ENCODE assay signal across 8 cellular contexts in genomic region chr5:1003296-1003937, GRCh38. TPM values are rescaled to one million over a fixed set of nuclear protein-coding genes. Genes with fewer than 3 reads are reported as not detected.
A peak's percentile ranks its signal among the peaks of the same experiment; 100 is the strongest.
DNase-seq lines count a peak whose midpoint lies in the region; ATAC-seq lines count a peak whose summit lies in the region.

No MANE protein-coding gene starts in this region.

- no peak overlapping the region for H3K27ac Mint-ChIP-seq in activated CD8-positive, alpha-beta T cell treated with anti-CD3 and anti-CD28 coated beads, Interleukin-2, amount 10 ng/mL, durations not matched to agents 7 days and 5 days
- H3K27ac Mint-ChIP-seq in memory B cell: no peak overlapping the region

- CTCF ChIA-PET in activated CD8-positive, alpha-beta T cell treated with anti-CD3 and anti-CD28 coated beads, Interleukin-2, amount 10 ng/mL, durations not matched to agents 7 days and 5 days (lab: Charles Lee): no interaction called here

- peaks cover 22% of the 10 kb centered on the region for H3K4me1 Mint-ChIP-seq in activated CD8-positive, alpha-beta T cell treated with anti-CD3 and anti-CD28 coated beads, Interleukin-2, amount 10 ng/mL, durations not matched to agents 7 days and 5 days (ENCODE audit: low read depth)
- peaks cover 10% of the 10 kb centered on the region for H3K4me1 Mint-ChIP-seq in memory B cell

- POLR2A ChIA-PET in activated CD8-positive, alpha-beta T cell treated with anti-CD3 and anti-CD28 coated beads, Interleukin-2, amount 10 ng/mL, durations not matched to agents 7 days and 5 days (lab: Charles Lee): no interaction called here

- H3K27me3 Mint-ChIP-seq in activated CD8-positive, alpha-beta T cell treated with anti-CD3 and anti-CD28 coated beads, Interleukin-2, amount 10 ng/mL, durations not matched to agents 7 days and 5 days (ENCODE audit: low read depth): peaks cover 49% of the 10 kb centered on the region
- H3K27me3 Mint-ChIP-seq in memory B cell: peaks cover 24% of the 10 kb centered on the region

- H3K4me3 Mint-ChIP-seq in activated CD8-positive, alpha-beta T cell treated with anti-CD3 and anti-CD28 coated beads, Interleukin-2, amount 10 ng/mL, durations not matched to agents 7 days and 5 days: peak overlapping the region; percentile 18
- H3K4me3 Mint-ChIP-seq in memory B cell: peak overlapping the region; percentile 43

- DNase-seq in COR-L47 (lab: John Stamatoyannopoulos, UW) (peak; percentile 92), NCI-H1436 (lab: John Stamatoyannopoulos, UW) (peak; percentile 83), memory B cell (ENCODE audit: low spot score in 2 of 2) (peak in 1 of 2 donors; percentile 8), NCI-H526 treated with DMSO at 0.1 percent for 48 hours (lab: John Stamatoyannopoulos, UW) (no peak), SK-N-DZ (ENCODE audit: low spot score) (no peak)
- peak; percentile 24 for DNase-seq in activated CD8-positive, alpha-beta T cell treated with anti-CD3 and anti-CD28 coated beads, Interleukin-2, amount 10 ng/mL, durations not matched to agents 7 days and 5 days

- no peaks in the 10 kb centered on the region for H3K36me3 Mint-ChIP-seq in activated CD8-positive, alpha-beta T cell treated with anti-CD3 and anti-CD28 coated beads, Interleukin-2, amount 10 ng/mL, durations not matched to agents 7 days and 5 days (ENCODE audit: low read depth)
- no peaks in the 10 kb centered on the region for H3K36me3 Mint-ChIP-seq in memory B cell

- ATAC-seq in activated CD8-positive, alpha-beta T cell treated with anti-CD3 and anti-CD28 coated beads, Interleukin-2, amount 10 ng/mL, durations not matched to agents 7 days and 5 days: no peak
- ATAC-seq in memory B cell (ENCODE audit: low read depth) (no peak), GM18867 (IDR thresholded peaks at IDR 0.05; ENCODE audit: unreplicated experiment) (no peak), HG03097 (IDR thresholded peaks at IDR 0.05; ENCODE audit: low FRiP score, unreplicated experiment) (no peak)

- no peaks in the 10 kb centered on the region for H3K9me3 Mint-ChIP-seq in activated CD8-positive, alpha-beta T cell treated with anti-CD3 and anti-CD28 coated beads, Interleukin-2, amount 10 ng/mL, durations not matched to agents 7 days and 5 days (ENCODE audit: insufficient read depth)
- no peaks in the 10 kb centered on the region for H3K9me3 Mint-ChIP-seq in memory B cell

RNA-seq across cellular contexts. Expression of gene NKD2, which starts 5.2 kb away (rescaled TPM):
- 1 to 10 TPM; 1.3 to 3.2 TPM for total RNA-seq in activated CD8-positive, alpha-beta T cell treated with anti-CD3 and anti-CD28 coated beads, Interleukin-2, amount 10 ng/mL, durations not matched to agents 7 days and 5 days
- polyA plus RNA-seq in SK-N-DZ (2014; cell fraction: cytosol; rRNA removed): not detected in 2 replicates
- 0.24 and 0.30 TPM in 2 replicates for polyA plus RNA-seq in SK-N-DZ (2014; cell fraction: nucleus; rRNA removed)

Comparison
In these comparisons a context has a peak if more than half of its experiments do, and no peak if none do; other contexts are left out.
1. DNase-seq: peak in COR-L47 (single experiment), NCI-H1436 (single experiment) and activated CD8-positive, alpha-beta T cell treated with anti-CD3 and anti-CD28 coated beads, Interleukin-2, amount 10 ng/mL, durations not matched to agents 7 days and 5 days (single experiment); none in NCI-H526 treated with DMSO at 0.1 percent for 48 hours (single experiment) and SK-N-DZ (single experiment).